In the genomic region with DNA sequence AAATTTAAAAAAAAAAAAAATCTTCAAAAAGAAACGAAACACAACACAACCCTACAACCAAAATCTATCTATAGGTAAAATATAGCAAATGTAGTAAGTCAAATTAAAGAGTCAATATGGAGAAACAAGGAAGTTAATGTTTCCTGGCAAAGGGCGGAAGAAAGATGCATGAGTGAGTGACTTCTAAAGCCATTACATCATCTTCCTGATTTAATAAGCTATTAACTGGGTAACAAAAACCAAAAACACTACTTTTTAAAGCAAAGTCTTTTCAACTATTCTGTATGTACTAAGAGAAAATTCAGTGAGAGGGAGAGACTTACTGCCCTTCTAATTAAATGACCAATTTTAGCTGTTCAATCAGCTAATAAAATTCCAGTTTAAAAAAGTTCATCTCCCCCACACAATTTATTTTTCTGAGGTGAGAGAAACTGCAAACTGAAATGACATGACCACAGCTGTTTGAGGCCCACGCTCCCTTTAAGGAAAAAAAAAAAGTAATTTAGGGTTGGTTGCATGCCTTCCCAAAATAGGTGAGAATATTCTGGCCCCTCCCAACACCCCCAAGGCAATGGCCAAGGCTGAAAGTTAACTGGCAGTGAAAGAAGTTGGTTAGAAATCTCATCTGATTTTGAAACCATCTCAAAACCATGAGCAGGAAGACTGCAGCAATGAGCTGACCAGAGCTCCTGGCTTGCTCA, we compare ENCODE assay signal across 1 cellular context.
TF ChIP-seq lines count a peak whose summit lies in the region.

No MANE protein-coding gene starts in this region.

TF ChIP-seq in endothelial cell of umbilical vein, 7 proteins besides CTCF, POLR2A, EP300 and RAD21:
- TF ChIP-seq JUN (IDR thresholded peaks at IDR 0.05; ENCODE audit: borderline replicate concordance, insufficient read depth, insufficient read length, low read depth), result peak; percentile 38
- TF ChIP-seq MYC (IDR thresholded peaks at IDR 0.05; ENCODE audit: low read depth, low read length), result no peak
- peak; percentile 17 for TF ChIP-seq FOS (IDR thresholded peaks at IDR 0.05; ENCODE audit: borderline replicate concordance, insufficient read depth, low read length)
TF ChIP-seq in endothelial cell of umbilical vein: peak in this region for 2.
